In genomic region chrX:124239911-124240310, GRCh38 we compare ENCODE assay signal across 10 cellular contexts.
DNase-seq lines count a peak whose midpoint lies in the region; ATAC-seq and TF ChIP-seq lines count a peak whose summit lies in the region.
"Had no signal": no experiment of that assay in that cellular context is flagged by ENCODE, and none has a peak within 500 bp of the region (broad histone marks: within the 10 kb centered on the region; RNA-seq: fewer than 3 reads in every experiment).

No MANE protein-coding gene starts in this region.

- peaks cover 21% of the 10 kb centered on the region for H3K4me1 Mint-ChIP-seq in activated naive CD8-positive, alpha-beta T cell treated with anti-CD3 and anti-CD28 coated beads, Interleukin-2, amount 10 ng/mL, durations not matched to agents 7 days and 5 days

- DNase-seq in GM13977 (ENCODE audit: low spot score) (peak; percentile 35), colonic mucosa (no peak), stomach (no peak), tibial nerve (ENCODE audit: low spot score in 2 of 2) (no peak), NCI-H526 treated with DMSO at 0.1 percent for 48 hours (lab: John Stamatoyannopoulos, UW) (no peak)
- DNase-seq in activated naive CD8-positive, alpha-beta T cell treated with anti-CD3 and anti-CD28 coated beads, Interleukin-2, amount 10 ng/mL, durations not matched to agents 7 days and 5 days = no peak

- in situ Hi-C loops in GM13977 (cut with MboI; ENCODE audit: low pct_unique_long_range_greater_than_20kb, low sequenced_read_pairs, unreplicated experiment) = no loop called here

- H3K27me3 ChIP-seq in colonic mucosa (peaks cover 5% of the 10 kb centered on the region), stomach (no peaks in the 10 kb centered on the region), tibial nerve (peaks cover 0 to 4% of the 10 kb centered on the region in 2 donors)

- peak overlapping the region; percentile 64 for H3K27ac Mint-ChIP-seq in activated naive CD8-positive, alpha-beta T cell treated with anti-CD3 and anti-CD28 coated beads, Interleukin-2, amount 10 ng/mL, durations not matched to agents 7 days and 5 days

- H3K27me3 Mint-ChIP-seq in activated naive CD8-positive, alpha-beta T cell treated with anti-CD3 and anti-CD28 coated beads, Interleukin-2, amount 10 ng/mL, durations not matched to agents 7 days and 5 days = no peaks in the 10 kb centered on the region

- TF ChIP-seq EP300 in stomach (IDR thresholded peaks at IDR 0.05) (no peak), tibial nerve (IDR thresholded peaks at IDR 0.05) (no peak)

- POLR2A ChIA-PET in activated naive CD8-positive, alpha-beta T cell treated with anti-CD3 and anti-CD28 coated beads, Interleukin-2, amount 10 ng/mL, durations not matched to agents 7 days and 5 days (lab: Charles Lee) = interaction anchor here (2.8 kb wide), 1 partner anchor 107 kb away, joined by 14 read pairs; the partner anchor contains the start of gene SH2D1A

- TF ChIP-seq CTCF in GM13977 (IDR thresholded peaks at IDR 0.05; ENCODE audit: extremely low read depth, insufficient read depth, missing control alignments) (no peak), colonic mucosa (IDR thresholded peaks at IDR 0.05) (no peak), stomach (IDR thresholded peaks at IDR 0.05) (no peak), tibial nerve (IDR thresholded peaks at IDR 0.05) (no peak)

- peak overlapping the region; percentile 68 for H3K4me3 Mint-ChIP-seq in activated naive CD8-positive, alpha-beta T cell treated with anti-CD3 and anti-CD28 coated beads, Interleukin-2, amount 10 ng/mL, durations not matched to agents 7 days and 5 days

- H3K27ac ChIP-seq in colonic mucosa (no peak overlapping the region), stomach (no peak overlapping the region), tibial nerve (no peak overlapping the region)

- H3K4me3 ChIP-seq in colonic mucosa = no peak overlapping the region
- H3K4me3 ChIP-seq in stomach = no peak overlapping the region
- no peak overlapping the region for H3K4me3 ChIP-seq in tibial nerve
- H3K4me3 ChIP-seq: lung had no signal

- H3K9me3 ChIP-seq in colonic mucosa = no peaks in the 10 kb centered on the region
- no peaks in the 10 kb centered on the region for H3K9me3 ChIP-seq in stomach
- H3K9me3 ChIP-seq in tibial nerve = no peaks in the 10 kb centered on the region

- no peaks in the 10 kb centered on the region for H3K4me1 ChIP-seq in colonic mucosa
- H3K4me1 ChIP-seq in stomach = no peaks in the 10 kb centered on the region
- H3K4me1 ChIP-seq in tibial nerve = no peaks in the 10 kb centered on the region

- H3K36me3 Mint-ChIP-seq in activated naive CD8-positive, alpha-beta T cell treated with anti-CD3 and anti-CD28 coated beads, Interleukin-2, amount 10 ng/mL, durations not matched to agents 7 days and 5 days = peaks cover 3% of the 10 kb centered on the region

- no peak overlapping the region for H3K9ac ChIP-seq in colonic mucosa (ENCODE audit: low read depth in 2 of 2, low read length in 2 of 2)

- H3K36me3 ChIP-seq in colonic mucosa (no peaks in the 10 kb centered on the region), stomach (no peaks in the 10 kb centered on the region), tibial nerve (no peaks in the 10 kb centered on the region)

- intact Hi-C loops in colonic mucosa (cut with DNase I) (no loop called here), stomach (cut with DNase I; ENCODE audit: low total_unique reads) (no loop called here)

- ATAC-seq in GM21390 (IDR thresholded peaks at IDR 0.05; ENCODE audit: unreplicated experiment) (peak; percentile 94), HG03378 (IDR thresholded peaks at IDR 0.05; ENCODE audit: unreplicated experiment) (peak; percentile 95)
- peak; percentile 80 for ATAC-seq in activated naive CD8-positive, alpha-beta T cell treated with anti-CD3 and anti-CD28 coated beads, Interleukin-2, amount 10 ng/mL, durations not matched to agents 7 days and 5 days (ENCODE audit: low read depth)
- ATAC-seq: SK-N-SH treated with all-trans-retinoic acid at 6 μM for 48 hours had no signal

- H3K9me3 Mint-ChIP-seq in activated naive CD8-positive, alpha-beta T cell treated with anti-CD3 and anti-CD28 coated beads, Interleukin-2, amount 10 ng/mL, durations not matched to agents 7 days and 5 days = no peaks in the 10 kb centered on the region

- WGBS in stomach, 5 donors = 46 to 60% (median 55%) methylated on average over 6 of the region's 6 CpGs
- 62 to 97% methylated on average over 6 of the region's 6 CpGs for WGBS in tibial nerve, 2 donors

- no peak for TF ChIP-seq POLR2A in stomach (IDR thresholded peaks at IDR 0.05)
- no peak for TF ChIP-seq POLR2A in tibial nerve (IDR thresholded peaks at IDR 0.05)
